Comparison of ENCODE assay signal across 8 cellular contexts in genomic region chr5:154940375-154940771, GRCh38. TPM values are rescaled to one million over a fixed set of nuclear protein-coding genes. Genes with fewer than 3 reads are reported as not detected.
DNase-seq lines count a peak whose midpoint lies in the region; ATAC-seq, FAIRE-seq and TF ChIP-seq lines count a peak whose summit lies in the region.

No MANE protein-coding gene starts in this region.

- ATAC-seq in GM21381 (IDR thresholded peaks at IDR 0.05; ENCODE audit: unreplicated experiment): no peak

- dilution Hi-C loops in keratinocyte (cut with MboI; ENCODE audit: extremely low pct_ligation_motif_present, low sequenced_read_pairs): no loop called here

- H3K9ac ChIP-seq in keratinocyte (ENCODE audit: control insufficient read depth, extremely low read depth, insufficient read depth, low read length): peak overlapping the region; percentile 85
- peak overlapping the region in 4 of 5 donors; percentile 92 to 94 (median 94) for H3K9ac ChIP-seq in subcutaneous abdominal adipose tissue (ENCODE audit: low read length in 5 of 5)

- H3K27me3 Mint-ChIP-seq in T-helper 2 cell treated with Interferon-gamma antibody and Interleukin-4, amounts not matched to agents 5 μg/mL and 100 μg/mL, for 36 hours (ENCODE audit: low read depth): no peaks in the 10 kb centered on the region
- H3K27me3 Mint-ChIP-seq in activated naive CD8-positive, alpha-beta T cell: no peaks in the 10 kb centered on the region

- H3K36me3 Mint-ChIP-seq in T-helper 2 cell treated with Interferon-gamma antibody and Interleukin-4, amounts not matched to agents 5 μg/mL and 100 μg/mL, for 36 hours (ENCODE audit: low read depth): peaks cover 2% of the 10 kb centered on the region
- H3K36me3 Mint-ChIP-seq in activated naive CD8-positive, alpha-beta T cell: peaks cover 1% of the 10 kb centered on the region

- H3K36me3 ChIP-seq in keratinocyte (ENCODE audit: control insufficient read depth in 2 of 2, extremely low read depth in 1 of 2, insufficient read depth in 2 of 2, low read length in 2 of 2): peaks cover under 1 to 5% of the 10 kb centered on the region in 2 experiments
- peaks cover under 1 to 13% (median 5%) of the 10 kb centered on the region in 5 donors for H3K36me3 ChIP-seq in subcutaneous abdominal adipose tissue (ENCODE audit: control insufficient read depth in 5 of 5, insufficient read depth in 5 of 5, low read length in 5 of 5)

- H3K4me1 ChIP-seq in keratinocyte (ENCODE audit: control insufficient read depth, extremely low read depth, insufficient read depth, low read length) (peaks cover 25% of the 10 kb centered on the region), subcutaneous abdominal adipose tissue (ENCODE audit: control insufficient read depth in 5 of 5, insufficient read depth in 5 of 5, low read length in 5 of 5) (peaks cover 7 to 46% (median 40%) of the 10 kb centered on the region in 5 donors)

- DNase-seq in T-helper 2 cell treated with Interferon-gamma antibody and Interleukin-4, amounts not matched to agents 5 μg/mL and 100 μg/mL, for 36 hours (ENCODE audit: low spot score): no peak
- no peak for DNase-seq in T-helper 2 cell
- no peak for DNase-seq in keratinocyte (ENCODE audit: low read depth, low spot score)
- no peak for DNase-seq in iPS-NIHi7 (ENCODE audit: extremely low spot score)
- DNase-seq in RKO (ENCODE audit: low spot score): no peak

- no peaks in the 10 kb centered on the region for H4K20me1 ChIP-seq in keratinocyte (ENCODE audit: control insufficient read depth, extremely low read depth, insufficient read depth, low read length)

- peak overlapping the region; percentile 58 to 78 (median 75) for H3K4me3 ChIP-seq in keratinocyte (ENCODE audit: control insufficient read depth in 2 of 3, extremely low read depth in 1 of 3, insufficient read depth in 2 of 3, low read depth in 1 of 3, low read length in 3 of 3)
- peak overlapping the region; percentile 93 to 99 (median 96) for H3K4me3 ChIP-seq in subcutaneous abdominal adipose tissue (ENCODE audit: low read depth in 1 of 5, low read length in 5 of 5)

- H3K27ac ChIP-seq in keratinocyte (ENCODE audit: control insufficient read depth, insufficient read depth, low read length): peak overlapping the region; percentile 62
- peak overlapping the region; percentile 76 for H3K27ac ChIP-seq in subcutaneous abdominal adipose tissue (ENCODE audit: low read depth, low read length)

- no peaks in the 10 kb centered on the region for H3K9me3 Mint-ChIP-seq in T-helper 2 cell treated with Interferon-gamma antibody and Interleukin-4, amounts not matched to agents 5 μg/mL and 100 μg/mL, for 36 hours
- H3K9me3 Mint-ChIP-seq in activated naive CD8-positive, alpha-beta T cell (ENCODE audit: low read depth): no peaks in the 10 kb centered on the region

- no peaks in the 10 kb centered on the region for H3K9me3 ChIP-seq in keratinocyte (ENCODE audit: control insufficient read depth, low read depth, low read length)
- H3K9me3 ChIP-seq in subcutaneous abdominal adipose tissue (ENCODE audit: control insufficient read depth in 5 of 5, low read length in 5 of 5): no peaks in the 10 kb centered on the region

- H3K27me3 ChIP-seq in keratinocyte (ENCODE audit: control insufficient read depth, extremely low read depth, insufficient read depth, low read length) (no peaks in the 10 kb centered on the region), subcutaneous abdominal adipose tissue (ENCODE audit: control insufficient read depth in 5 of 5, insufficient read depth in 4 of 5, low read length in 5 of 5) (no peaks in the 10 kb centered on the region)

- H3K9me1 ChIP-seq in keratinocyte (ENCODE audit: control insufficient read depth, extremely low read depth, insufficient read depth, low read length): no peaks in the 10 kb centered on the region

- peak overlapping the region; percentile 87 for H3K4me2 ChIP-seq in keratinocyte (ENCODE audit: control insufficient read depth, extremely low read depth, insufficient read depth, low read depth, low read length)

- no peak for TF ChIP-seq CTCF in keratinocyte (optimal IDR thresholded peaks at IDR 0.05 in 1 of 3, IDR thresholded peaks at IDR 0.05 in 1 of 3, conservative IDR thresholded peaks at IDR 0.05 in 1 of 3; ENCODE audit: extremely low read depth in 1 of 3, insufficient read depth in 2 of 3, low read length in 3 of 3)

- H3K27ac Mint-ChIP-seq in T-helper 2 cell treated with Interferon-gamma antibody and Interleukin-4, amounts not matched to agents 5 μg/mL and 100 μg/mL, for 36 hours: peak overlapping the region; percentile 98
- peak overlapping the region; percentile 94 for H3K27ac Mint-ChIP-seq in activated naive CD8-positive, alpha-beta T cell

- peak overlapping the region; percentile 88 for H2AFZ ChIP-seq in keratinocyte (ENCODE audit: control insufficient read depth, low read length)

- peaks cover 29% of the 10 kb centered on the region for H3K4me1 Mint-ChIP-seq in T-helper 2 cell treated with Interferon-gamma antibody and Interleukin-4, amounts not matched to agents 5 μg/mL and 100 μg/mL, for 36 hours (ENCODE audit: low read depth)
- peaks cover 50% of the 10 kb centered on the region for H3K4me1 Mint-ChIP-seq in activated naive CD8-positive, alpha-beta T cell (ENCODE audit: low read depth)

- no peak for FAIRE-seq in keratinocyte (lab: Jason Lieb, UNC)

- H3K79me2 ChIP-seq in keratinocyte (ENCODE audit: control insufficient read depth, insufficient read depth, low read length): peaks cover 50% of the 10 kb centered on the region

- H3K4me3 Mint-ChIP-seq in T-helper 2 cell treated with Interferon-gamma antibody and Interleukin-4, amounts not matched to agents 5 μg/mL and 100 μg/mL, for 36 hours: peak overlapping the region; percentile 98
- peak overlapping the region; percentile 97 for H3K4me3 Mint-ChIP-seq in activated naive CD8-positive, alpha-beta T cell

RNA-seq across cellular contexts. Expression of gene MRPL22, which starts 0.5 kb away (rescaled TPM):
- 48.3 to 76.9 TPM (median 53.6 TPM) in 3 replicates for polyA plus RNA-seq in keratinocyte
- 40.3 TPM for polyA plus RNA-seq in keratinocyte (2011; ENCODE audit: low read depth)
- 53.8 and 59.7 TPM in 2 replicates for polyA plus RNA-seq in keratinocyte (2011; cell fraction: cytosol; rRNA removed)
- 45.0 and 51.4 TPM in 2 replicates for polyA plus RNA-seq in keratinocyte (2011; cell fraction: nucleus; rRNA removed)
- 53.2 and 55.5 TPM in 2 replicates for polyA plus RNA-seq in keratinocyte (2012; ENCODE audit: low replicate concordance)
- 12.1 to 40.6 TPM (median 35.2 TPM) in 3 replicates for polyA minus RNA-seq in keratinocyte
- 14.6 TPM for polyA minus RNA-seq in keratinocyte (2011; cell fraction: cytosol; rRNA and poly(A)+ RNA removed)
- polyA minus RNA-seq in keratinocyte (2011; cell fraction: nucleus; rRNA and poly(A)+ RNA removed): 3.2 and 14.5 TPM in 2 replicates

RNA-seq across cellular contexts. Expression of gene GEMIN5, which starts 2.4 kb away (rescaled TPM):
- polyA plus RNA-seq in keratinocyte: 8.1 to 18.2 TPM (median 12.5 TPM) in 3 replicates
- polyA plus RNA-seq in keratinocyte (2011; ENCODE audit: low read depth): 7.0 TPM
- 6.8 and 10.5 TPM in 2 replicates for polyA plus RNA-seq in keratinocyte (2011; cell fraction: cytosol; rRNA removed)
- 15.8 and 17.5 TPM in 2 replicates for polyA plus RNA-seq in keratinocyte (2011; cell fraction: nucleus; rRNA removed)
- polyA plus RNA-seq in keratinocyte (2012; ENCODE audit: low replicate concordance): 5.8 and 15.2 TPM in 2 replicates
- polyA minus RNA-seq in keratinocyte: 17.9 to 29.2 TPM (median 23.1 TPM) in 3 replicates
- polyA minus RNA-seq in keratinocyte (2011; cell fraction: cytosol; rRNA and poly(A)+ RNA removed): 17.6 TPM
- polyA minus RNA-seq in keratinocyte (2011; cell fraction: nucleus; rRNA and poly(A)+ RNA removed): 20.0 and 34.4 TPM in 2 replicates
